In the genomic region with DNA sequence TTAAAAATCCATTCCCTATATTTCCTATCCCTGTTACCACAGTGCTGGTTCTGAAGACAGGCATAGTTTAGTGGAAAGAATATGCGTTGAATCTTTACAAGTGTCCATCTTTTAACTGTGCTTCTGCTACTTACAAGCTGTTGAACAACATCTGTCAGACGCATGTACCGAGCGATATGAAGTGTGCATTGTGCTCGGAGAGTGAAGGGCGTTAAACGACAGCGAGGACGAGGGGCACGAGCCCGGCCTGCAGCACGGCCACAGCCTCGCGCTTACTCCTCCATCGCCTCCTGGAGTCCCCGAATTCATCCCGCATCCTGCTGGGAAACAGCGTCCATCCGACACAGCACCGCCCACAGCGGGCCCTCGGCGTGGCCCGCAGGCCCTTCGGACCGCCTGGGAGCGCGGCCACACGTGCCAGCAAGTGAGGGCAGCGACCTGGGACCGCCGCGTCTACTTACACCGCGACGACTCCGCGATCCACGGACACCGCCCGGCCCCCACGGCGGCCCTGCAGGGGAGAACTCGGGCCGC, we compare ENCODE assay signal across 8 cellular contexts. TPM values are rescaled to one million over a fixed set of nuclear protein-coding genes. Genes with fewer than 3 reads are reported as not detected.
DNase-seq lines count a peak whose midpoint lies in the region; ATAC-seq lines count a peak whose summit lies in the region.

No MANE protein-coding gene starts in this region.

- H3K4me3 ChIP-seq in CD4-positive, alpha-beta memory T cell (ENCODE audit: low read length in 2 of 2), result peak overlapping the region; percentile 73 to 80

- peak overlapping the region; percentile 89 to 96 (median 95) for H3K27ac Mint-ChIP-seq in CD4-positive, alpha-beta memory T cell
- H3K27ac Mint-ChIP-seq in T-helper 1 cell treated with Interleukin-12 subunit alpha and Interleukin-12 subunit beta and Interleukin-4 antibody, amounts not matched to agents 30 μg/mL and 1 μg/mL, for 36 hours, result peak overlapping the region; percentile 92
- H3K27ac Mint-ChIP-seq in naive thymus-derived CD8-positive, alpha-beta T cell, result peak overlapping the region; percentile 76 to 96 (median 92)

- H3K4me1 Mint-ChIP-seq in CD4-positive, alpha-beta memory T cell, result peaks cover 51 to 71% (median 54%) of the 10 kb centered on the region in 4 donors
- H3K4me1 Mint-ChIP-seq in T-helper 1 cell treated with Interleukin-12 subunit alpha and Interleukin-12 subunit beta and Interleukin-4 antibody, amounts not matched to agents 30 μg/mL and 1 μg/mL, for 36 hours (ENCODE audit: low read depth), result peaks cover 47% of the 10 kb centered on the region
- peaks cover 30 to 52% (median 47%) of the 10 kb centered on the region in 4 donors for H3K4me1 Mint-ChIP-seq in naive thymus-derived CD8-positive, alpha-beta T cell

- H3K27me3 Mint-ChIP-seq in CD4-positive, alpha-beta memory T cell, result no peaks in the 10 kb centered on the region
- no peaks in the 10 kb centered on the region for H3K27me3 Mint-ChIP-seq in T-helper 1 cell treated with Interleukin-12 subunit alpha and Interleukin-12 subunit beta and Interleukin-4 antibody, amounts not matched to agents 30 μg/mL and 1 μg/mL, for 36 hours (ENCODE audit: low read depth)
- no peaks in the 10 kb centered on the region for H3K27me3 Mint-ChIP-seq in naive thymus-derived CD8-positive, alpha-beta T cell

- H3K36me3 Mint-ChIP-seq in CD4-positive, alpha-beta memory T cell, result peaks cover 21 to 39% of the 10 kb centered on the region in 2 donors
- peaks cover 40% of the 10 kb centered on the region for H3K36me3 Mint-ChIP-seq in T-helper 1 cell treated with Interleukin-12 subunit alpha and Interleukin-12 subunit beta and Interleukin-4 antibody, amounts not matched to agents 30 μg/mL and 1 μg/mL, for 36 hours (ENCODE audit: low read depth)
- peaks cover 6 to 34% (median 15%) of the 10 kb centered on the region in 3 donors for H3K36me3 Mint-ChIP-seq in naive thymus-derived CD8-positive, alpha-beta T cell

- H3K36me3 ChIP-seq in CD4-positive, alpha-beta memory T cell (ENCODE audit: insufficient read depth, low read length), result peaks cover 9% of the 10 kb centered on the region

- peak overlapping the region; percentile 86 to 92 (median 90) for H3K4me3 Mint-ChIP-seq in CD4-positive, alpha-beta memory T cell
- H3K4me3 Mint-ChIP-seq in T-helper 1 cell treated with Interleukin-12 subunit alpha and Interleukin-12 subunit beta and Interleukin-4 antibody, amounts not matched to agents 30 μg/mL and 1 μg/mL, for 36 hours, result peak overlapping the region; percentile 95
- peak overlapping the region; percentile 73 to 95 (median 90) for H3K4me3 Mint-ChIP-seq in naive thymus-derived CD8-positive, alpha-beta T cell

- intact Hi-C loops in CD4-positive, alpha-beta memory T cell (cut with micrococcal nuclease), result loop anchor here (1.0 to 5.0 kb wide), 6 partner anchors 23 to 241 kb away; a partner anchor contains a TSS

- CTCF ChIA-PET in CD4-positive, alpha-beta memory T cell (lab: Charles Lee; ENCODE audit: partially characterized antibody), result interaction anchor here (1.5 to 2.5 kb wide), 2 partner anchors 23 to 265 kb away, joined by 3 to 8 read pairs; no protein-coding TSS in a partner anchor

- no peak for DNase-seq in CD4-positive, alpha-beta memory T cell
- peak in 2 of 10 donors; percentile 9 to 25 for DNase-seq in naive thymus-derived CD8-positive, alpha-beta T cell
- DNase-seq in GM19240 (ENCODE audit: insufficient read length, low spot score) (no peak), superior temporal gyrus (ENCODE audit: extremely low spot score) (no peak)

- peaks cover 0 to 3% (median 0%) of the 10 kb centered on the region in 8 donors for H3K9me3 Mint-ChIP-seq in CD4-positive, alpha-beta memory T cell
- H3K9me3 Mint-ChIP-seq in T-helper 1 cell treated with Interleukin-12 subunit alpha and Interleukin-12 subunit beta and Interleukin-4 antibody, amounts not matched to agents 30 μg/mL and 1 μg/mL, for 36 hours, result no peaks in the 10 kb centered on the region
- no peaks in the 10 kb centered on the region for H3K9me3 Mint-ChIP-seq in naive thymus-derived CD8-positive, alpha-beta T cell

- H3K9me3 ChIP-seq in CD4-positive, alpha-beta memory T cell (ENCODE audit: control insufficient read depth in 1 of 2, low read length in 2 of 2), result no peaks in the 10 kb centered on the region

- peaks cover 78% of the 10 kb centered on the region for H3K4me1 ChIP-seq in CD4-positive, alpha-beta memory T cell (ENCODE audit: insufficient read depth, low read length)

- H3K27ac ChIP-seq in CD4-positive, alpha-beta memory T cell (ENCODE audit: low read depth, low read length), result peak overlapping the region; percentile 89

- POLR2A ChIA-PET in CD4-positive, alpha-beta memory T cell (lab: Charles Lee; ENCODE audit: partially characterized antibody), result interaction anchor here (0.7 to 4.5 kb wide), 15 partner anchors 9 to 239 kb away, joined by 3 to 66 read pairs (median 5); a partner anchor contains a TSS
- POLR2A ChIA-PET in naive thymus-derived CD8-positive, alpha-beta T cell (lab: Charles Lee), result interaction anchor here (1.5 to 3.3 kb wide), 5 partner anchors 10 to 238 kb away, joined by 4 to 27 read pairs (median 8); a partner anchor contains a TSS

- no peaks in the 10 kb centered on the region for H3K27me3 ChIP-seq in CD4-positive, alpha-beta memory T cell (ENCODE audit: insufficient read depth, low read length)

- ATAC-seq in GM19372 (IDR thresholded peaks at IDR 0.05; ENCODE audit: low read depth, unreplicated experiment) (peak; percentile 4), HG03460 (IDR thresholded peaks at IDR 0.05; ENCODE audit: unreplicated experiment) (peak; percentile 12), esophagus mucosa (peak; percentile 17)
- peak; percentile 4 to 21 for ATAC-seq in naive thymus-derived CD8-positive, alpha-beta T cell

RNA-seq across cellular contexts. Expression of a gene that starts 0.5 kb away (rescaled TPM):
- total RNA-seq in CD4-positive, alpha-beta memory T cell, result 10 to 100 TPM; 78.2 to 79.8 TPM
- polyA plus RNA-seq in CD4-positive, alpha-beta memory T cell, result 100 to 1,000 TPM in 1 of 2 donors, 10 to 100 TPM in 1; 84.8 to 100 TPM
- total RNA-seq in esophagus mucosa, result 23.1 TPM
- 10 to 100 TPM; 73.8 to 73.9 TPM for total RNA-seq in naive thymus-derived CD8-positive, alpha-beta T cell
- 10 to 100 TPM; 64.6 to 68.6 (median 66.9) TPM for polyA plus RNA-seq in naive thymus-derived CD8-positive, alpha-beta T cell

RNA-seq across cellular contexts. Expression of a gene that starts 1.5 kb away (rescaled TPM):
- 10 to 100 TPM; 75.5 to 80.0 TPM for total RNA-seq in CD4-positive, alpha-beta memory T cell
- 10 to 100 TPM; 59.8 to 72.8 TPM for polyA plus RNA-seq in CD4-positive, alpha-beta memory T cell
- total RNA-seq in esophagus mucosa, result 48.3 TPM
- total RNA-seq in naive thymus-derived CD8-positive, alpha-beta T cell, result 10 to 100 TPM; 83.2 to 90.8 TPM
- 10 to 100 TPM; 36.1 to 49.2 (median 36.7) TPM for polyA plus RNA-seq in naive thymus-derived CD8-positive, alpha-beta T cell

RNA-seq across cellular contexts. Expression of a gene that starts 49.5 kb away (rescaled TPM):
- not detected for total RNA-seq in CD4-positive, alpha-beta memory T cell
- under 1 TPM in 1 of 2 donors, not detected in 1; 0.32 TPM for polyA plus RNA-seq in CD4-positive, alpha-beta memory T cell
- not detected for total RNA-seq in esophagus mucosa
- total RNA-seq in naive thymus-derived CD8-positive, alpha-beta T cell, result not detected
- polyA plus RNA-seq in naive thymus-derived CD8-positive, alpha-beta T cell, result not detected
